In the genomic region with DNA sequence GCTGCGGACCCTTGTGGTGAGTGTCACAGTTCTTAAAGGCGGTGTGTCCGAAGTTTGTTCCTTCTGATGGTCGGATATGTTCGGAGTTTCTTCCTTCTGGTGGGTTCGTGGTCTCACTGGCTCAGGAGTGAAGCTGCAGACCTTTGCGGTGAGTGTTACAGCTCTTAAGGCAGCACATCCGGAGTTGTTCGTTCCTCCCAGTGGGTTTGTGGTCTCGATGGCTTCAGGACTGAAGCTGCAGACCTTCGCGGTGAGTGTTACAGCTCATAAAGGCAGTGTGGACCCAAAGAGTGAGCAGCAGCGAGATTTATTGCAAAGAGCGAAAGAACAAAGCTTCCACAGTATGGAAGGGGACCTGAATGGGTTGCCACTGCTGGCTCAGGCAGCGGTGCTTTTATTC, we compare ENCODE assay signal across 7 cellular contexts. TPM values are rescaled to one million over a fixed set of nuclear protein-coding genes. Genes with fewer than 3 reads are reported as not detected.
DNase-seq lines count a peak whose midpoint lies in the region; ATAC-seq and TF ChIP-seq lines count a peak whose summit lies in the region.
"Not testable (repeated sequence)": the region's sequence is repeated elsewhere in the genome, so short reads cannot be mapped to it uniquely, and the experiment has no call there.
"Had no signal": no experiment of that assay in that cellular context is flagged by ENCODE, and none has a peak within 500 bp of the region (broad histone marks: within the 10 kb centered on the region; RNA-seq: fewer than 3 reads in every experiment).

No MANE protein-coding gene starts in this region.

- TF ChIP-seq CTCF in HL-60 (IDR thresholded peaks at IDR 0.05; ENCODE audit: insufficient read depth, low read length); NB4 (IDR thresholded peaks at IDR 0.05; ENCODE audit: low read depth, low read length); VCaP (conservative IDR thresholded peaks at IDR 0.05); WTC11 (IDR thresholded peaks at IDR 0.05): not testable (repeated sequence)

- peak overlapping the region; percentile 30 for H3K4me3 ChIP-seq in HL-60 (replicated peaks; ENCODE audit: insufficient read depth, low read length)
- H3K4me3 ChIP-seq in NB4 (ENCODE audit: low read depth, low read length): peak overlapping the region; percentile 64

- peaks cover 17% of the 10 kb centered on the region for H3K9me3 Mint-ChIP-seq in WTC11

- not testable (repeated sequence) for TF ChIP-seq POLR2A in NB4 (IDR thresholded peaks at IDR 0.05; ENCODE audit: extremely low read depth, insufficient read length)

- not testable (repeated sequence) for ATAC-seq in WTC11

- POLR2A ChIA-PET in WTC11 (lab: Charles Lee): not testable (repeated sequence)

- not testable (repeated sequence) for H3K4me3 Mint-ChIP-seq in WTC11

- not testable (repeated sequence) for H3K27me3 Mint-ChIP-seq in WTC11 (ENCODE audit: low read depth)

- H3K27ac ChIP-seq in HL-60 (replicated peaks) (peak overlapping the region; percentile 36), VCaP (peak overlapping the region; percentile 71)

- DNase-seq in HL-60 (ENCODE audit: low read depth in 1 of 2, low spot score in 1 of 2): peak; percentile 2 to 66
- peak; percentile 81 for DNase-seq in MV-4-11 (lab: John Stamatoyannopoulos, UW)
- DNase-seq in NB4 (ENCODE audit: low read depth): peak; percentile 96
- peak; percentile 32 for DNase-seq in UCSD-AML1 (lab: John Stamatoyannopoulos, UW; ENCODE audit: unreplicated experiment)
- DNase-seq in WTC11 (ENCODE audit: low spot score): not testable (repeated sequence)

- CTCF ChIA-PET in WTC11 (lab: Charles Lee): not testable (repeated sequence)

- peaks cover 21% of the 10 kb centered on the region for H3K36me3 Mint-ChIP-seq in WTC11

- H3K4me1 Mint-ChIP-seq in WTC11: peaks cover 16% of the 10 kb centered on the region

- not testable (repeated sequence) for H3K27me3 ChIP-seq in HL-60 (ENCODE audit: insufficient read depth, poor library complexity, severe bottlenecking)

- peak overlapping the region; percentile 49; the same call in 1 of the 2 replicates for H3K27ac Mint-ChIP-seq in WTC11

RNA-seq across cellular contexts. Expression of gene CNTLN, which starts 42.7 kb away (rescaled TPM):
- 12.2 to 13.4 TPM (median 12.7 TPM) in 3 replicates for total RNA-seq in WTC11 (2021)
- total RNA-seq: CD8-positive, alpha-beta T cell had no signal
